ENCODE assay signal across 1 cellular context in the genomic region with DNA sequence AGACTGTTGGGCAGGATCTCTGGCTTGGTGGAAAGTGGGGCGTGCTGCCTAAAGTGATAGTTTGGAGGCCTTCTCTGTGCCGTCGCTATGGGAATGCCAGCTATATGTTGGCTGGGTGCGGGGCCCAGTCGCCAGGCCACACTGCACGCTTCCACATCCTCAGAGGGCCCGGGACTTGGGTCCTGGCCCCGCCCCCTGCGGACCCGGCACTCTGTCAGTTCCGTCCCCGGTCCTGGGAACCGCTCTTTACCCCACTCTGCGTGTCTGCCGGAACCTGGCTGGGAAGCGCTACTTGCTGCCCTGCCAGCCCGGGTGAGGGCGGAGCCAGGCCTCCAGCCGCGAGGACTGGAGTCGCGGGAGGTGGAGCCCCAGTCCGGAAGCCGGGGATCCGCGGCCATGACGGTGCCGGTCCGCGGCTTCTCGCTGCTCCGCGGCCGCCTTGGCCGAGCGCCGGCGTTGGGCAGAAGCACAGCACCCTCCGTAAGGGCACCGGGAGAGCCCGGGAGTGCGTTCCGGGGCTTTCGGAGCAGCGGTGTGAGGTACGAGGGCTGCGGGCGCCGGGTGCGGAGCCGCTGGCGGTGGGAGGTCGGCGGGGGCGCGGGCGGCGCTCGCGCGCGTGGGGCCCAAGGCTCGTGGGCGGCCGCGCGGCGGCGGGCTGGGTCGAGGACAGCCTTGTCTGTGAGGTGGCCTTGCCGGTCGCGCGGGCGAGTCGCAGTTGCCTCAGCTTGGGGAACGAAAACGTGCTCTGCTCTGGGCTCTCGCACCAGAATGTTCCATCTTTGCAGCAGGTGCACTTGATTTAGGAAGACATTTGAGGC.
TF ChIP-seq lines count a peak whose summit lies in the region.

A gene (plus strand): TSS at position 376 of the 818 bp plus-strand sequence. CDS start 21 bp downstream, at position 397.

TF ChIP-seq in K562, 482 proteins besides CTCF, POLR2A, EP300 and RAD21 (continued from another document and continues in another):
- TF ChIP-seq, protein P1, sequence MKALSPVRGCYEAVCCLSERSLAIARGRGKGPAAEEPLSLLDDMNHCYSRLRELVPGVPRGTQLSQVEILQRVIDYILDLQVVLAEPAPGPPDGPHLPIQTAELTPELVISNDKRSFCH (CRISPR knock-in tag; IDR thresholded peaks at IDR 0.05), result no peak
- TF ChIP-seq, protein P1 (tag; IDR thresholded peaks at IDR 0.05), result 0 out of 2 replicates have a peak, but pooled peaks have one; percentile 9
- TF ChIP-seq KLF16 (IDR thresholded peaks at IDR 0.05) (no peak), ZC3H8 (IDR thresholded peaks at IDR 0.05) (no peak), ZNF316 (IDR thresholded peaks at IDR 0.05) (no peak), ZNF197 (CRISPR knock-in tag; IDR thresholded peaks at IDR 0.05; ENCODE audit: low read depth) (peak; percentile 67; the same call in 1 of the 2 replicates), RBM25 (IDR thresholded peaks at IDR 0.05; ENCODE audit: low read depth, low read length, severe bottlenecking) (no peak), ZNF408 (CRISPR knock-in tag; IDR thresholded peaks at IDR 0.05; ENCODE audit: low read depth) (no peak), ZBTB1 (CRISPR knock-in tag; IDR thresholded peaks at IDR 0.05; ENCODE audit: borderline replicate concordance, low read depth) (peak; percentile 14; the same call in 1 of the 2 replicates), CBFA2T2 (conservative IDR thresholded peaks at IDR 0.05) (no peak), NFIC (IDR thresholded peaks at IDR 0.05) (peak; percentile 79), RBBP5 (IDR thresholded peaks at IDR 0.05; ENCODE audit: borderline replicate concordance, insufficient read depth, low read length, poor library complexity, severe bottlenecking) (peak; percentile 99), BACH1 (tag; IDR thresholded peaks at IDR 0.05) (no peak), KLF1 (tag; IDR thresholded peaks at IDR 0.05) (0 out of 2 replicates have a peak, but pooled peaks have one; percentile 16), MYNN (IDR thresholded peaks at IDR 0.05) (peak; percentile 85), MYNN (CRISPR knock-in tag; IDR thresholded peaks at IDR 0.05) (no peak), RFX7 (CRISPR knock-in tag; IDR thresholded peaks at IDR 0.05) (no peak)
- TF ChIP-seq, protein P2, sequence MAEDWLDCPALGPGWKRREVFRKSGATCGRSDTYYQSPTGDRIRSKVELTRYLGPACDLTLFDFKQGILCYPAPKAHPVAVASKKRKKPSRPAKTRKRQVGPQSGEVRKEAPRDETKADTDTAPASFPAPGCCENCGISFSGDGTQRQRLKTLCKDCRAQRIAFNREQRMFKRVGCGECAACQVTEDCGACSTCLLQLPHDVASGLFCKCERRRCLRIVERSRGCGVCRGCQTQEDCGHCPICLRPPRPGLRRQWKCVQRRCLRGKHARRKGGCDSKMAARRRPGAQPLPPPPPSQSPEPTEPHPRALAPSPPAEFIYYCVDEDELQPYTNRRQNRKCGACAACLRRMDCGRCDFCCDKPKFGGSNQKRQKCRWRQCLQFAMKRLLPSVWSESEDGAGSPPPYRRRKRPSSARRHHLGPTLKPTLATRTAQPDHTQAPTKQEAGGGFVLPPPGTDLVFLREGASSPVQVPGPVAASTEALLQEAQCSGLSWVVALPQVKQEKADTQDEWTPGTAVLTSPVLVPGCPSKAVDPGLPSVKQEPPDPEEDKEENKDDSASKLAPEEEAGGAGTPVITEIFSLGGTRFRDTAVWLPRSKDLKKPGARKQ (CRISPR knock-in tag; IDR thresholded peaks at IDR 0.05), result no peak
- TF ChIP-seq, protein P3, sequence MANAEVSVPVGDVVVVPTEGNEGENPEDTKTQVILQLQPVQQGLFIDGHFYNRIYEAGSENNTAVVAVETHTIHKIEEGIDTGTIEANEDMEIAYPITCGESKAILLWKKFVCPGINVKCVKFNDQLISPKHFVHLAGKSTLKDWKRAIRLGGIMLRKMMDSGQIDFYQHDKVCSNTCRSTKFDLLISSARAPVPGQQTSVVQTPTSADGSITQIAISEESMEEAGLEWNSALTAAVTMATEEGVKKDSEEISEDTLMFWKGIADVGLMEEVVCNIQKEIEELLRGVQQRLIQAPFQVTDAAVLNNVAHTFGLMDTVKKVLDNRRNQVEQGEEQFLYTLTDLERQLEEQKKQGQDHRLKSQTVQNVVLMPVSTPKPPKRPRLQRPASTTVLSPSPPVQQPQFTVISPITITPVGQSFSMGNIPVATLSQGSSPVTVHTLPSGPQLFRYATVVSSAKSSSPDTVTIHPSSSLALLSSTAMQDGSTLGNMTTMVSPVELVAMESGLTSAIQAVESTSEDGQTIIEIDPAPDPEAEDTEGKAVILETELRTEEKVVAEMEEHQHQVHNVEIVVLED (CRISPR knock-in tag; IDR thresholded peaks at IDR 0.05), result peak; percentile 3; the same call in 1 of the 2 replicates
- TF ChIP-seq, protein P4, sequence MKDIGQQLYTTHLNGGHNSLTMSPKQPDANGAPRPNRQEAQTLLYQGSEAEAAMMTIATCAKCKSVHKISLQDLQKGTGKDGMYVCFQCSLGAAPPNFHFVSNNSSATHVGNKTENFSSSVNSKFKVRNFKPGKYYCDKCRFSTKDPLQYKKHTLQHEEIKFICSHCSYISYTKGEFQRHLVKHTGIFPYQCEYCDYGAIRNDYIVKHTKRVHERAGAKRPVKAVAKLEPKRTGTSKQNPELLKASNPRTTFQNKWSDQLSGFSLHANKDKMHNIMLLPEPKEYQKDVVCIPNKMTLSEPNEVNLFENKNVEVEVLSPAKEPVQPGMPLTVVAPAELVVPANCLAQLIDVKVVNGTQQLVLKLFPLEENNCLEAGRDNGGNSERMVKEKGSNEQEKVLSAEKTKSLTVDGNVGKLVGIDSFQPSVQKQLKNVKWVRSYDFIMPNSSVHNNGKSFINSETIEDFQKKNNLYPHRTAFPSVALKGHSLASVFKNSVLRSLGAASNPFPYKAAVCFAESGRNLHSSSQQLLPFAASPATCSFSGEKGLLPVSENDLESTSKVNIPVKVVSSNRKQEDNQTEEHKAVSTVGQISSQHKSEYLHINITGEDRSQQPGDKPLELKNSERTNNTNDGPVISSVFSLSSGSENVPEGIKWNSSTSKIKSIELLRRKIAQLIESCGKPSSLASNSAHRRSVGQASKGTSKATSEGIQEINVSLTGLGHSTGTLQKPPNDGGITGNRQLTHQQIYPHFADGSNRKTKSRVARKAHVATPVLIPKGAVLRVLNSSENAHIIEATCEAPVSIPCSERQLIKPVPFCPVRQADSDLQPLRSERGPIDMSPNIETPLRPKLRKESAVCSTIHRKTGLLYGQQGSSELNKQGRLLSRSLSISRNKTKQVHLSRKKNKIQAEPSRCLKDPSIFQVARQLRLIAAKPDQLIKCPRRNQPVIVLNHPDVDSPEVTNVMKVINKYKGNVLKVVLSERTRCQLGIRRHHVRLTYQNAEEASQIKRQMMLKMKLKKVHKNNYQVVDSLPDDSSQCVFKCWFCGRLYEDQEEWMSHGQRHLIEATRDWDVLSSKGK (CRISPR knock-in tag; IDR thresholded peaks at IDR 0.05), result no peak
- TF ChIP-seq, protein P5, sequence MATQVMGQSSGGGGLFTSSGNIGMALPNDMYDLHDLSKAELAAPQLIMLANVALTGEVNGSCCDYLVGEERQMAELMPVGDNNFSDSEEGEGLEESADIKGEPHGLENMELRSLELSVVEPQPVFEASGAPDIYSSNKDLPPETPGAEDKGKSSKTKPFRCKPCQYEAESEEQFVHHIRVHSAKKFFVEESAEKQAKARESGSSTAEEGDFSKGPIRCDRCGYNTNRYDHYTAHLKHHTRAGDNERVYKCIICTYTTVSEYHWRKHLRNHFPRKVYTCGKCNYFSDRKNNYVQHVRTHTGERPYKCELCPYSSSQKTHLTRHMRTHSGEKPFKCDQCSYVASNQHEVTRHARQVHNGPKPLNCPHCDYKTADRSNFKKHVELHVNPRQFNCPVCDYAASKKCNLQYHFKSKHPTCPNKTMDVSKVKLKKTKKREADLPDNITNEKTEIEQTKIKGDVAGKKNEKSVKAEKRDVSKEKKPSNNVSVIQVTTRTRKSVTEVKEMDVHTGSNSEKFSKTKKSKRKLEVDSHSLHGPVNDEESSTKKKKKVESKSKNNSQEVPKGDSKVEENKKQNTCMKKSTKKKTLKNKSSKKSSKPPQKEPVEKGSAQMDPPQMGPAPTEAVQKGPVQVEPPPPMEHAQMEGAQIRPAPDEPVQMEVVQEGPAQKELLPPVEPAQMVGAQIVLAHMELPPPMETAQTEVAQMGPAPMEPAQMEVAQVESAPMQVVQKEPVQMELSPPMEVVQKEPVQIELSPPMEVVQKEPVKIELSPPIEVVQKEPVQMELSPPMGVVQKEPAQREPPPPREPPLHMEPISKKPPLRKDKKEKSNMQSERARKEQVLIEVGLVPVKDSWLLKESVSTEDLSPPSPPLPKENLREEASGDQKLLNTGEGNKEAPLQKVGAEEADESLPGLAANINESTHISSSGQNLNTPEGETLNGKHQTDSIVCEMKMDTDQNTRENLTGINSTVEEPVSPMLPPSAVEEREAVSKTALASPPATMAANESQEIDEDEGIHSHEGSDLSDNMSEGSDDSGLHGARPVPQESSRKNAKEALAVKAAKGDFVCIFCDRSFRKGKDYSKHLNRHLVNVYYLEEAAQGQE (CRISPR knock-in tag; IDR thresholded peaks at IDR 0.05; ENCODE audit: low read depth), result peak; percentile 48; the same call in 1 of the 2 replicates
- TF ChIP-seq, protein P6, sequence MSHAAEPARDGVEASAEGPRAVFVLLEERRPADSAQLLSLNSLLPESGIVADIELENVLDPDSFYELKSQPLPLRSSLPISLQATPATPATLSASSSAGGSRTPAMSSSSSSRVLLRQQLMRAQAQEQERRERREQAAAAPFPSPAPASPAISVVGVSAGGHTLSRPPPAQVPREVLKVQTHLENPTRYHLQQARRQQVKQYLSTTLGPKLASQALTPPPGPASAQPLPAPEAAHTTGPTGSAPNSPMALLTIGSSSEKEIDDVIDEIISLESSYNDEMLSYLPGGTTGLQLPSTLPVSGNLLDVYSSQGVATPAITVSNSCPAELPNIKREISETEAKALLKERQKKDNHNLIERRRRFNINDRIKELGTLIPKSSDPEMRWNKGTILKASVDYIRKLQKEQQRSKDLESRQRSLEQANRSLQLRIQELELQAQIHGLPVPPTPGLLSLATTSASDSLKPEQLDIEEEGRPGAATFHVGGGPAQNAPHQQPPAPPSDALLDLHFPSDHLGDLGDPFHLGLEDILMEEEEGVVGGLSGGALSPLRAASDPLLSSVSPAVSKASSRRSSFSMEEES (CRISPR knock-in tag; IDR thresholded peaks at IDR 0.05), result no peak
- TF ChIP-seq, protein P7, sequence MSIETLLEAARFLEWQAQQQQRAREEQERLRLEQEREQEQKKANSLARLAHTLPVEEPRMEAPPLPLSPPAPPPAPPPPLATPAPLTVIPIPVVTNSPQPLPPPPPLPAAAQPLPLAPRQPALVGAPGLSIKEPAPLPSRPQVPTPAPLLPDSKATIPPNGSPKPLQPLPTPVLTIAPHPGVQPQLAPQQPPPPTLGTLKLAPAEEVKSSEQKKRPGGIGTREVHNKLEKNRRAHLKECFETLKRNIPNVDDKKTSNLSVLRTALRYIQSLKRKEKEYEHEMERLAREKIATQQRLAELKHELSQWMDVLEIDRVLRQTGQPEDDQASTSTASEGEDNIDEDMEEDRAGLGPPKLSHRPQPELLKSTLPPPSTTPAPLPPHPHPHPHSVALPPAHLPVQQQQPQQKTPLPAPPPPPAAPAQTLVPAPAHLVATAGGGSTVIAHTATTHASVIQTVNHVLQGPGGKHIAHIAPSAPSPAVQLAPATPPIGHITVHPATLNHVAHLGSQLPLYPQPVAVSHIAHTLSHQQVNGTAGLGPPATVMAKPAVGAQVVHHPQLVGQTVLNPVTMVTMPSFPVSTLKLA (conservative IDR thresholded peaks at IDR 0.05), result peak; percentile 46 to 69; a peak in 3 of 4 replicates
- TF ChIP-seq, protein P8, sequence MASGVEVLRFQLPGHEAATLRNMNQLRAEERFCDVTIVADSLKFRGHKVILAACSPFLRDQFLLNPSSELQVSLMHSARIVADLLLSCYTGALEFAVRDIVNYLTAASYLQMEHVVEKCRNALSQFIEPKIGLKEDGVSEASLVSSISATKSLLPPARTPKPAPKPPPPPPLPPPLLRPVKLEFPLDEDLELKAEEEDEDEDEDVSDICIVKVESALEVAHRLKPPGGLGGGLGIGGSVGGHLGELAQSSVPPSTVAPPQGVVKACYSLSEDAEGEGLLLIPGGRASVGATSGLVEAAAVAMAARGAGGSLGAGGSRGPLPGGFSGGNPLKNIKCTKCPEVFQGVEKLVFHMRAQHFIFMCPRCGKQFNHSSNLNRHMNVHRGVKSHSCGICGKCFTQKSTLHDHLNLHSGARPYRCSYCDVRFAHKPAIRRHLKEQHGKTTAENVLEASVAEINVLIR (CRISPR knock-in tag; IDR thresholded peaks at IDR 0.05), result no peak
- TF ChIP-seq, protein P9, sequence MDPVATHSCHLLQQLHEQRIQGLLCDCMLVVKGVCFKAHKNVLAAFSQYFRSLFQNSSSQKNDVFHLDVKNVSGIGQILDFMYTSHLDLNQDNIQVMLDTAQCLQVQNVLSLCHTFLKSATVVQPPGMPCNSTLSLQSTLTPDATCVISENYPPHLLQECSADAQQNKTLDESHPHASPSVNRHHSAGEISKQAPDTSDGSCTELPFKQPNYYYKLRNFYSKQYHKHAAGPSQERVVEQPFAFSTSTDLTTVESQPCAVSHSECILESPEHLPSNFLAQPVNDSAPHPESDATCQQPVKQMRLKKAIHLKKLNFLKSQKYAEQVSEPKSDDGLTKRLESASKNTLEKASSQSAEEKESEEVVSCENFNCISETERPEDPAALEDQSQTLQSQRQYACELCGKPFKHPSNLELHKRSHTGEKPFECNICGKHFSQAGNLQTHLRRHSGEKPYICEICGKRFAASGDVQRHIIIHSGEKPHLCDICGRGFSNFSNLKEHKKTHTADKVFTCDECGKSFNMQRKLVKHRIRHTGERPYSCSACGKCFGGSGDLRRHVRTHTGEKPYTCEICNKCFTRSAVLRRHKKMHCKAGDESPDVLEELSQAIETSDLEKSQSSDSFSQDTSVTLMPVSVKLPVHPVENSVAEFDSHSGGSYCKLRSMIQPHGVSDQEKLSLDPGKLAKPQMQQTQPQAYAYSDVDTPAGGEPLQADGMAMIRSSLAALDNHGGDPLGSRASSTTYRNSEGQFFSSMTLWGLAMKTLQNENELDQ (CRISPR knock-in tag; IDR thresholded peaks at IDR 0.05; ENCODE audit: borderline replicate concordance), result no peak
- TF ChIP-seq, protein P10, sequence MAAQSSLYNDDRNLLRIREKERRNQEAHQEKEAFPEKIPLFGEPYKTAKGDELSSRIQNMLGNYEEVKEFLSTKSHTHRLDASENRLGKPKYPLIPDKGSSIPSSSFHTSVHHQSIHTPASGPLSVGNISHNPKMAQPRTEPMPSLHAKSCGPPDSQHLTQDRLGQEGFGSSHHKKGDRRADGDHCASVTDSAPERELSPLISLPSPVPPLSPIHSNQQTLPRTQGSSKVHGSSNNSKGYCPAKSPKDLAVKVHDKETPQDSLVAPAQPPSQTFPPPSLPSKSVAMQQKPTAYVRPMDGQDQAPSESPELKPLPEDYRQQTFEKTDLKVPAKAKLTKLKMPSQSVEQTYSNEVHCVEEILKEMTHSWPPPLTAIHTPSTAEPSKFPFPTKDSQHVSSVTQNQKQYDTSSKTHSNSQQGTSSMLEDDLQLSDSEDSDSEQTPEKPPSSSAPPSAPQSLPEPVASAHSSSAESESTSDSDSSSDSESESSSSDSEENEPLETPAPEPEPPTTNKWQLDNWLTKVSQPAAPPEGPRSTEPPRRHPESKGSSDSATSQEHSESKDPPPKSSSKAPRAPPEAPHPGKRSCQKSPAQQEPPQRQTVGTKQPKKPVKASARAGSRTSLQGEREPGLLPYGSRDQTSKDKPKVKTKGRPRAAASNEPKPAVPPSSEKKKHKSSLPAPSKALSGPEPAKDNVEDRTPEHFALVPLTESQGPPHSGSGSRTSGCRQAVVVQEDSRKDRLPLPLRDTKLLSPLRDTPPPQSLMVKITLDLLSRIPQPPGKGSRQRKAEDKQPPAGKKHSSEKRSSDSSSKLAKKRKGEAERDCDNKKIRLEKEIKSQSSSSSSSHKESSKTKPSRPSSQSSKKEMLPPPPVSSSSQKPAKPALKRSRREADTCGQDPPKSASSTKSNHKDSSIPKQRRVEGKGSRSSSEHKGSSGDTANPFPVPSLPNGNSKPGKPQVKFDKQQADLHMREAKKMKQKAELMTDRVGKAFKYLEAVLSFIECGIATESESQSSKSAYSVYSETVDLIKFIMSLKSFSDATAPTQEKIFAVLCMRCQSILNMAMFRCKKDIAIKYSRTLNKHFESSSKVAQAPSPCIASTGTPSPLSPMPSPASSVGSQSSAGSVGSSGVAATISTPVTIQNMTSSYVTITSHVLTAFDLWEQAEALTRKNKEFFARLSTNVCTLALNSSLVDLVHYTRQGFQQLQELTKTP (IDR thresholded peaks at IDR 0.05; ENCODE audit: low read depth in 1 of 2, partially characterized antibody in 2 of 2), result peak in 1 of 2 experiments; percentile 54
